Comparison of ENCODE assay signal across 8 cellular contexts in genomic region chr6:43052842-43053544, GRCh38. TPM values are rescaled to one million over a fixed set of nuclear protein-coding genes. Genes with fewer than 3 reads are reported as not detected.
DNase-seq lines count a peak whose midpoint lies in the region; ATAC-seq, FAIRE-seq and TF ChIP-seq lines count a peak whose summit lies in the region.

No MANE protein-coding gene starts in this region.

- POLR2A ChIA-PET in activated CD4-positive, alpha-beta T cell treated with anti-CD3 and anti-CD28 coated beads for 36 hours (lab: Charles Lee): interaction anchor here (1.1 kb wide), 1 partner anchor 123 kb away, joined by 3 read pairs; the partner anchor contains the start of gene CNPY3

- H3K9me3 Mint-ChIP-seq in activated CD4-positive, alpha-beta T cell treated with anti-CD3 and anti-CD28 coated beads for 36 hours (ENCODE audit: low read depth): no peaks in the 10 kb centered on the region
- no peaks in the 10 kb centered on the region for H3K9me3 Mint-ChIP-seq in natural killer cell treated with Interleukin-12 subunit alpha and Interleukin-12 subunit beta and Interleukin-15 and Interleukin-18, amount 100 ng/mL, for 72 hours

- H3K4me3 Mint-ChIP-seq in activated CD4-positive, alpha-beta T cell treated with anti-CD3 and anti-CD28 coated beads for 36 hours: peak overlapping the region; percentile 99
- H3K4me3 Mint-ChIP-seq in natural killer cell treated with Interleukin-12 subunit alpha and Interleukin-12 subunit beta and Interleukin-15 and Interleukin-18, amount 100 ng/mL, for 72 hours: peak overlapping the region; percentile 96

- TF ChIP-seq EP300 in esophagus muscularis mucosa (IDR thresholded peaks at IDR 0.05): no peak

- peak; percentile 42 for DNase-seq in activated CD4-positive, alpha-beta T cell treated with anti-CD3 and anti-CD28 coated beads for 36 hours
- DNase-seq in activated CD4-positive, alpha-beta T cell treated with anti-CD3 and anti-CD28 coated beads for 1 hour: no peak
- DNase-seq in esophagus muscularis mucosa (ENCODE audit: extremely low spot score) (no peak), GM19239 (ENCODE audit: insufficient read length, low spot score) (no peak)
- DNase-seq in natural killer cell treated with Interleukin-12 subunit alpha and Interleukin-12 subunit beta and Interleukin-15 and Interleukin-18, amount 100 ng/mL, for 72 hours (ENCODE audit: low spot score): no peak

- no peaks in the 10 kb centered on the region for H3K27me3 ChIP-seq in esophagus muscularis mucosa

- no peak for FAIRE-seq in GM19239 (lab: Jason Lieb, UNC)

- no peaks in the 10 kb centered on the region for H3K9me3 ChIP-seq in esophagus muscularis mucosa

- ATAC-seq in activated CD4-positive, alpha-beta T cell treated with anti-CD3 and anti-CD28 coated beads for 36 hours: peak; percentile 24
- ATAC-seq in HG03280 (IDR thresholded peaks at IDR 0.05; ENCODE audit: unreplicated experiment): peak; percentile 24
- ATAC-seq in natural killer cell treated with Interleukin-12 subunit alpha and Interleukin-12 subunit beta and Interleukin-15 and Interleukin-18, amount 100 ng/mL, for 72 hours: peak in 1 of 2 donors; percentile 10
- ATAC-seq in HG03378 (IDR thresholded peaks at IDR 0.05; ENCODE audit: unreplicated experiment): no peak

- H3K4me3 ChIP-seq in WI38 (ENCODE audit: low read depth, low read length) (peak overlapping the region; percentile 74), esophagus muscularis mucosa (peak overlapping the region; percentile 70 to 75 (median 74))

- TF ChIP-seq POLR2A in esophagus muscularis mucosa (IDR thresholded peaks at IDR 0.05; ENCODE audit: low read depth): no peak

- CTCF ChIA-PET in activated CD4-positive, alpha-beta T cell treated with anti-CD3 and anti-CD28 coated beads for 36 hours (lab: Charles Lee): interaction anchor here (0.5 to 1.5 kb wide), 5 partner anchors 24 to 1251 kb away, joined by 3 to 5 read pairs (median 4); partner anchors contain the start of gene RRP36

- H3K4me1 Mint-ChIP-seq in activated CD4-positive, alpha-beta T cell treated with anti-CD3 and anti-CD28 coated beads for 36 hours: peaks cover 36% of the 10 kb centered on the region
- peaks cover 42 to 48% of the 10 kb centered on the region in 2 donors for H3K4me1 Mint-ChIP-seq in natural killer cell treated with Interleukin-12 subunit alpha and Interleukin-12 subunit beta and Interleukin-15 and Interleukin-18, amount 100 ng/mL, for 72 hours (ENCODE audit: low read depth in 2 of 2)

- peaks cover 37% of the 10 kb centered on the region for H3K36me3 Mint-ChIP-seq in activated CD4-positive, alpha-beta T cell treated with anti-CD3 and anti-CD28 coated beads for 36 hours (ENCODE audit: low read depth)
- H3K36me3 Mint-ChIP-seq in natural killer cell treated with Interleukin-12 subunit alpha and Interleukin-12 subunit beta and Interleukin-15 and Interleukin-18, amount 100 ng/mL, for 72 hours: no peaks in the 10 kb centered on the region

- TF ChIP-seq CTCF in WI38 (IDR thresholded peaks at IDR 0.05; ENCODE audit: low read depth, low read length) (no peak), esophagus muscularis mucosa (IDR thresholded peaks at IDR 0.05) (no peak)

- peak overlapping the region; percentile 88 to 94 (median 92) for H3K27ac ChIP-seq in esophagus muscularis mucosa (replicated peaks in 1 of 4)

- H3K4me1 ChIP-seq in esophagus muscularis mucosa: peaks cover 12 to 44% (median 25%) of the 10 kb centered on the region in 4 donors

- intact Hi-C loops in activated CD4-positive, alpha-beta T cell treated with anti-CD3 and anti-CD28 coated beads for 36 hours (cut with DNase I, micrococcal nuclease): loop anchor here (1.0 to 10.0 kb wide), 11 partner anchors 39 to 1268 kb away; partner anchors contain the start of genes PPP2R5D (in 2 of the 2), CNPY3 (in 1 of the 2), KLHDC3 (in 1 of the 2) and PEX6 (in 1 of the 2)
- intact Hi-C loops in esophagus muscularis mucosa (cut with DNase I): loop anchor here (5.0 kb wide), 1 partner anchor 36 kb away; no protein-coding TSS in a partner anchor

- peak overlapping the region; percentile 97 for H3K27ac Mint-ChIP-seq in activated CD4-positive, alpha-beta T cell treated with anti-CD3 and anti-CD28 coated beads for 36 hours
- peak overlapping the region; percentile 94 to 98 for H3K27ac Mint-ChIP-seq in natural killer cell treated with Interleukin-12 subunit alpha and Interleukin-12 subunit beta and Interleukin-15 and Interleukin-18, amount 100 ng/mL, for 72 hours

- H3K27me3 Mint-ChIP-seq in activated CD4-positive, alpha-beta T cell treated with anti-CD3 and anti-CD28 coated beads for 36 hours: no peaks in the 10 kb centered on the region
- no peaks in the 10 kb centered on the region for H3K27me3 Mint-ChIP-seq in natural killer cell treated with Interleukin-12 subunit alpha and Interleukin-12 subunit beta and Interleukin-15 and Interleukin-18, amount 100 ng/mL, for 72 hours

- WGBS in esophagus muscularis mucosa: 29% methylated on average over 22 of the region's 22 CpGs

- peaks cover 4 to 64% (median 53%) of the 10 kb centered on the region in 4 donors for H3K36me3 ChIP-seq in esophagus muscularis mucosa

RNA-seq across cellular contexts. Expression of gene CUL7, which starts 0.7 kb away (rescaled TPM):
- 10 to 100 TPM; 16.3 to 18.0 TPM for total RNA-seq in activated CD4-positive, alpha-beta T cell treated with anti-CD3 and anti-CD28 coated beads for 36 hours
- 10 to 100 TPM in 3 of 4 donors, 1 to 10 TPM in 1; 8.4 to 19.6 (median 14.4) TPM for total RNA-seq in esophagus muscularis mucosa
- 1 to 10 TPM; 8.3 to 9.8 TPM for total RNA-seq in natural killer cell treated with Interleukin-12 subunit alpha and Interleukin-12 subunit beta and Interleukin-15 and Interleukin-18, amount 100 ng/mL, for 72 hours

RNA-seq across cellular contexts. Expression of gene MRPL2, which starts 6.2 kb away (rescaled TPM):
- 100 to 1,000 TPM in 1 of 2 experiments, 10 to 100 TPM in 1; 93.9 to 110 TPM for total RNA-seq in activated CD4-positive, alpha-beta T cell treated with anti-CD3 and anti-CD28 coated beads for 36 hours
- 10 to 100 TPM; 25.2 to 43.6 (median 28.1) TPM for total RNA-seq in esophagus muscularis mucosa
- 10 to 100 TPM; 41.7 to 59.6 TPM for total RNA-seq in natural killer cell treated with Interleukin-12 subunit alpha and Interleukin-12 subunit beta and Interleukin-15 and Interleukin-18, amount 100 ng/mL, for 72 hours

RNA-seq across cellular contexts. Expression of gene KLC4, which starts 6.4 kb away (rescaled TPM):
- 10 to 100 TPM in 1 of 2 experiments, 1 to 10 TPM in 1; 10.0 to 10.1 TPM for total RNA-seq in activated CD4-positive, alpha-beta T cell treated with anti-CD3 and anti-CD28 coated beads for 36 hours
- 10 to 100 TPM; 22.9 to 37.4 (median 27.4) TPM for total RNA-seq in esophagus muscularis mucosa
- total RNA-seq in natural killer cell treated with Interleukin-12 subunit alpha and Interleukin-12 subunit beta and Interleukin-15 and Interleukin-18, amount 100 ng/mL, for 72 hours: 10 to 100 TPM; 12.3 to 13.0 TPM

RNA-seq across cellular contexts. Expression of gene PTK7, which starts 23.1 kb away (rescaled TPM):
- 1 to 10 TPM; 4.1 to 4.6 TPM for total RNA-seq in activated CD4-positive, alpha-beta T cell treated with anti-CD3 and anti-CD28 coated beads for 36 hours
- total RNA-seq in esophagus muscularis mucosa: 10 to 100 TPM in 1 of 4 donors, 1 to 10 TPM in 3; 6.8 to 10.8 (median 8.0) TPM
- 1 to 10 TPM; 1.2 to 4.1 TPM for total RNA-seq in natural killer cell treated with Interleukin-12 subunit alpha and Interleukin-12 subunit beta and Interleukin-15 and Interleukin-18, amount 100 ng/mL, for 72 hours

RNA-seq across cellular contexts. Expression of gene RRP36, which starts 31.6 kb away (rescaled TPM):
- total RNA-seq in activated CD4-positive, alpha-beta T cell treated with anti-CD3 and anti-CD28 coated beads for 36 hours: 10 to 100 TPM; 45.8 to 48.1 TPM
- total RNA-seq in esophagus muscularis mucosa: 10 to 100 TPM; 43.2 to 65.2 (median 51.4) TPM
- total RNA-seq in natural killer cell treated with Interleukin-12 subunit alpha and Interleukin-12 subunit beta and Interleukin-15 and Interleukin-18, amount 100 ng/mL, for 72 hours: 10 to 100 TPM; 86.9 to 96.5 TPM
